In the genomic region with DNA sequence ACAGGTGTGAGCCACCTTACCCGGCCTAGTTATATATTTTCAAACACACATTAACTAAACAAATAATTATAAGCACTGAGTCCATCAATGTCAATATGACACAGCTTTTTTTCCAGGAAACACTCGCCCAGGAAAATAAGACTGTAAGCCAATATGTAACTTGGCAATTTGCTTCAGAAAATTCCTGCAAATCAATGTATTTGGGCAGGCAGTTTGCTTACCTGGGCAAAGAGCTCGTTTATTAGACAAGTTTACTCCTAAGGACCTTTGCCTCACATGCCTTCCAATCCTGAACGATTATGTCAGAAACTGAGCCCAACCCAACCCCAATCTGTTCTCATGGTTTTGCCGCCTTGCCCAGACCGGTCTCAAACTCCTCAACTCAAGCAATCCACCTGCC, we compare ENCODE assay signal across 1 cellular context.
TF ChIP-seq lines count a peak whose summit lies in the region.

No MANE protein-coding gene starts in this region.

TF ChIP-seq in liver, 16 proteins besides CTCF, POLR2A, EP300 and RAD21 (continued from another document):
- TF ChIP-seq, protein P1, sequence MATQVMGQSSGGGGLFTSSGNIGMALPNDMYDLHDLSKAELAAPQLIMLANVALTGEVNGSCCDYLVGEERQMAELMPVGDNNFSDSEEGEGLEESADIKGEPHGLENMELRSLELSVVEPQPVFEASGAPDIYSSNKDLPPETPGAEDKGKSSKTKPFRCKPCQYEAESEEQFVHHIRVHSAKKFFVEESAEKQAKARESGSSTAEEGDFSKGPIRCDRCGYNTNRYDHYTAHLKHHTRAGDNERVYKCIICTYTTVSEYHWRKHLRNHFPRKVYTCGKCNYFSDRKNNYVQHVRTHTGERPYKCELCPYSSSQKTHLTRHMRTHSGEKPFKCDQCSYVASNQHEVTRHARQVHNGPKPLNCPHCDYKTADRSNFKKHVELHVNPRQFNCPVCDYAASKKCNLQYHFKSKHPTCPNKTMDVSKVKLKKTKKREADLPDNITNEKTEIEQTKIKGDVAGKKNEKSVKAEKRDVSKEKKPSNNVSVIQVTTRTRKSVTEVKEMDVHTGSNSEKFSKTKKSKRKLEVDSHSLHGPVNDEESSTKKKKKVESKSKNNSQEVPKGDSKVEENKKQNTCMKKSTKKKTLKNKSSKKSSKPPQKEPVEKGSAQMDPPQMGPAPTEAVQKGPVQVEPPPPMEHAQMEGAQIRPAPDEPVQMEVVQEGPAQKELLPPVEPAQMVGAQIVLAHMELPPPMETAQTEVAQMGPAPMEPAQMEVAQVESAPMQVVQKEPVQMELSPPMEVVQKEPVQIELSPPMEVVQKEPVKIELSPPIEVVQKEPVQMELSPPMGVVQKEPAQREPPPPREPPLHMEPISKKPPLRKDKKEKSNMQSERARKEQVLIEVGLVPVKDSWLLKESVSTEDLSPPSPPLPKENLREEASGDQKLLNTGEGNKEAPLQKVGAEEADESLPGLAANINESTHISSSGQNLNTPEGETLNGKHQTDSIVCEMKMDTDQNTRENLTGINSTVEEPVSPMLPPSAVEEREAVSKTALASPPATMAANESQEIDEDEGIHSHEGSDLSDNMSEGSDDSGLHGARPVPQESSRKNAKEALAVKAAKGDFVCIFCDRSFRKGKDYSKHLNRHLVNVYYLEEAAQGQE (IDR thresholded peaks at IDR 0.05), result peak; percentile 88
- TF ChIP-seq FOXA2 (IDR thresholded peaks at IDR 0.05) (peak; percentile 99), TAF1 (conservative IDR thresholded peaks at IDR 0.05) (no peak)
- TF ChIP-seq, protein P2, sequence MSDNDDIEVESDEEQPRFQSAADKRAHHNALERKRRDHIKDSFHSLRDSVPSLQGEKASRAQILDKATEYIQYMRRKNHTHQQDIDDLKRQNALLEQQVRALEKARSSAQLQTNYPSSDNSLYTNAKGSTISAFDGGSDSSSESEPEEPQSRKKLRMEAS (IDR thresholded peaks at IDR 0.05), result peak; percentile 96
TF ChIP-seq in liver: peak in this region for 14.
